Comparison of ENCODE assay signal across 22 cellular contexts in genomic region chr4:107978716-107979451, GRCh38. TPM values are rescaled to one million over a fixed set of nuclear protein-coding genes. Genes with fewer than 3 reads are reported as not detected.
DNase-seq lines count a peak whose midpoint lies in the region; ATAC-seq, FAIRE-seq and TF ChIP-seq lines count a peak whose summit lies in the region.
"Had no signal": no experiment of that assay in that cellular context is flagged by ENCODE, and none has a peak within 500 bp of the region (broad histone marks: within the 10 kb centered on the region; RNA-seq: fewer than 3 reads in every experiment).

No MANE protein-coding gene starts in this region.

- H3K4me1 ChIP-seq in upper lobe of right lung = no peaks in the 10 kb centered on the region
- H3K4me1 ChIP-seq: sigmoid colon had no signal

- no peak for FAIRE-seq in HTR-8/SVneo (lab: Jason Lieb, UNC)
- FAIRE-seq: RCC 7860 had no signal

- H3K27me3 ChIP-seq in upper lobe of right lung = no peaks in the 10 kb centered on the region
- H3K27me3 ChIP-seq: ovary, sigmoid colon had no signal

- no peak for TF ChIP-seq CTCF in upper lobe of right lung (IDR thresholded peaks at IDR 0.05)

- H3K27ac ChIP-seq in upper lobe of right lung = no peak overlapping the region
- H3K27ac ChIP-seq: ovary, sigmoid colon had no signal

- DNase-seq in Ammon's horn (ENCODE audit: low spot score) (peak; percentile 83), COLO829 (ENCODE audit: low spot score) (peak; percentile 43), head of caudate nucleus (peak in 39 of 42 donors; percentile 12 to 85 (median 59)), posterior cingulate gyrus (peak in 6 of 10 donors; percentile 12 to 82 (median 40)), HTR-8/SVneo (ENCODE audit: insufficient read length, low spot score) (no peak), upper lobe of right lung (no peak)
- DNase-seq: CD4-positive, alpha-beta T cell; DMS153; effector CD4-positive, alpha-beta T cell; erythroblast; foreskin fibroblast; mesendoderm; naive thymus-derived CD4-positive, alpha-beta T cell; NCI-H146; NCI-H226; NK-92 treated with Interleukin-12 subunit alpha and Interleukin-12 subunit beta, amount 100 ng/mL, for 24 hours; ovary; sigmoid colon had no signal

- ATAC-seq in HG02970 (IDR thresholded peaks at IDR 0.05; ENCODE audit: low FRiP score, unreplicated experiment) (no peak), upper lobe of right lung (no peak)
- ATAC-seq: activated naive CD4-positive, alpha-beta T cell treated with anti-CD3 and anti-CD28 coated beads, Interleukin-2, amount 50 U/mL, for 72 hours; naive thymus-derived CD4-positive, alpha-beta T cell; SK-N-SH treated with all-trans-retinoic acid at 6 μM for 48 hours had no signal

- H3K9me3 ChIP-seq in upper lobe of right lung = no peaks in the 10 kb centered on the region
- H3K9me3 ChIP-seq: ovary had no signal

- intact Hi-C loops in head of caudate nucleus (cut with DNase I) (no loop called here), posterior cingulate gyrus (cut with DNase I) (no loop called here), upper lobe of right lung (cut with DNase I) (no loop called here)

- no peak overlapping the region for H3K4me3 ChIP-seq in upper lobe of right lung
- H3K4me3 ChIP-seq: ovary, sigmoid colon had no signal

- H3K36me3 ChIP-seq in upper lobe of right lung = no peaks in the 10 kb centered on the region
- H3K36me3 ChIP-seq: ovary, sigmoid colon had no signal

RNA-seq across cellular contexts. Expression of gene HADH, which starts 10.8 kb away (rescaled TPM):
- 37.9 TPM for total RNA-seq in upper lobe of right lung

RNA-seq across cellular contexts. Expression of gene CYP2U1, which starts 47.5 kb away (rescaled TPM):
- 9.0 TPM for total RNA-seq in upper lobe of right lung

Comparison
In these comparisons a context has a peak if more than half of its experiments do, and no peak if none do; other contexts are left out.
1. DNase-seq: peak in Ammon's horn (single experiment), COLO829 (single experiment), head of caudate nucleus (39 of 42) and posterior cingulate gyrus (6 of 10); none in HTR-8/SVneo (single experiment) and upper lobe of right lung (single experiment).